Comparison of ENCODE assay signal across 1 cellular context in genomic region chr20:46046588-46047310, GRCh38.
TF ChIP-seq lines count a peak whose summit lies in the region.

No MANE protein-coding gene starts in this region.

TF ChIP-seq in H1, 55 proteins besides CTCF, POLR2A, EP300 and RAD21:
- TF ChIP-seq ATF2 (IDR thresholded peaks at IDR 0.05; ENCODE audit: low read length) (no peak), SAP30 (IDR thresholded peaks at IDR 0.05; ENCODE audit: insufficient read depth, insufficient replicate concordance, low read length) (no peak), GABPA (IDR thresholded peaks at IDR 0.05; ENCODE audit: borderline replicate concordance, insufficient read depth, low read length) (no peak), KDM4A (IDR thresholded peaks at IDR 0.05; ENCODE audit: low read depth, low read length, severe bottlenecking) (no peak), KDM1A (IDR thresholded peaks at IDR 0.05; ENCODE audit: borderline replicate concordance, low read length) (no peak), NRF1 (IDR thresholded peaks at IDR 0.05; ENCODE audit: low read depth, low read length) (no peak), CTBP2 (IDR thresholded peaks at IDR 0.05; ENCODE audit: borderline replicate concordance, insufficient read depth, insufficient read length, low read length) (no peak), YY1 (IDR thresholded peaks at IDR 0.05; ENCODE audit: low read depth, low read length) (no peak), TAF1 (IDR thresholded peaks at IDR 0.05; ENCODE audit: low read depth, low read length) (no peak), SUZ12 (IDR thresholded peaks at IDR 0.05; ENCODE audit: low read length) (no peak), JUND (IDR thresholded peaks at IDR 0.05; ENCODE audit: low read length) (no peak), RBBP5 (IDR thresholded peaks at IDR 0.05; ENCODE audit: borderline replicate concordance, low read depth, low read length) (no peak), HDAC2 (IDR thresholded peaks at IDR 0.05; ENCODE audit: borderline replicate concordance in 1 of 2, low read depth in 2 of 2, low read length in 2 of 2) (no peak)
